Comparison of ENCODE assay signal across 20 cellular contexts in the genomic region with DNA sequence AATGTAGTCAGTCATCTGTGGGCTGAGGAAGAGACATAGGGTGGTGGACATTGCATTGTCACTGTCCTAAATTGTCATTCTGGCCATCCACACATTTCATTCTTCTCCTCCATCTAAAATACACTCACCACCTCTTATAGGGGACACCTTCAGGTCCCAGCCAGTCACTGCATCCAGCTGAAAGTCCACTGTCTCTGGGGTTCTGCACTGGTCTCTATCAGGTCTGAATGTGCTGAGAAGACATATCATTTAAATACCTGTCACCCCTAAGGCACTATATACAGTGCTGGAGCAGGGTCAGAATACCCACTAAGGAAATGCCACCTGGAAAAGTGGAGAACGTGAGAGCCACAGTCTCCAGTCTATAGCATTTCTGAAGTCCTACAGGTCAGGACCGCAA. TPM values are rescaled to one million over a fixed set of nuclear protein-coding genes. Genes with fewer than 3 reads are reported as not detected.
"Had no signal": no experiment of that assay in that cellular context is flagged by ENCODE, and none has a peak within 500 bp of the region (broad histone marks: within the 10 kb centered on the region; RNA-seq: fewer than 3 reads in every experiment).

No MANE protein-coding gene starts in this region.

- H3K27ac ChIP-seq: breast epithelium, heart left ventricle, left ventricle myocardium inferior, parathyroid adenoma, testis had no signal

- H3K36me3 Mint-ChIP-seq: activated CD8-positive, alpha-beta memory T cell treated with anti-CD3 and anti-CD28 coated beads, Interleukin-2, amount 10 ng/mL, durations not matched to agents 7 days and 5 days; activated naive CD8-positive, alpha-beta T cell treated with anti-CD3 and anti-CD28 coated beads for 36 hours; memory B cell had no signal

- H3K4me3 ChIP-seq: breast epithelium, heart left ventricle, left ventricle myocardium inferior, testis had no signal

- H3K4me1 ChIP-seq: breast epithelium, heart left ventricle, left ventricle myocardium inferior, parathyroid adenoma, testis had no signal

- DNase-seq: activated CD4-positive, alpha-beta T cell treated with anti-CD3 and anti-CD28 coated beads, Interleukin-2, amount 50 U/mL, for 1 hour; activated CD8-positive, alpha-beta memory T cell treated with anti-CD3 and anti-CD28 coated beads, Interleukin-2, amount 10 ng/mL, durations not matched to agents 7 days and 5 days; activated gamma-delta T cell; activated naive CD8-positive, alpha-beta T cell treated with anti-CD3 and anti-CD28 coated beads for 36 hours; activated T-cell treated with anti-CD3 and anti-CD28 coated beads, Interleukin-2, amount 50 U/mL, for 24 hours; heart left ventricle; islet precursor cell; left ventricle myocardium inferior; stimulated activated CD4-positive, alpha-beta T cell treated with anti-CD3 and anti-CD28 coated beads, Interleukin-4, amount 100 ng/mL, for 1 hour; stimulated activated naive CD8-positive, alpha-beta T cell treated with anti-CD3 and anti-CD28 coated beads, Interleukin-15, amount 100 ng/mL, for 72 hours; SW 1271; T-helper 9 cell; testis had no signal

- H3K9me3 ChIP-seq: breast epithelium, heart left ventricle, left ventricle myocardium inferior, testis had no signal

- H3K4me1 Mint-ChIP-seq: activated CD8-positive, alpha-beta memory T cell treated with anti-CD3 and anti-CD28 coated beads, Interleukin-2, amount 10 ng/mL, durations not matched to agents 7 days and 5 days; activated naive CD8-positive, alpha-beta T cell treated with anti-CD3 and anti-CD28 coated beads for 36 hours; memory B cell; stimulated activated naive CD8-positive, alpha-beta T cell treated with anti-CD3 and anti-CD28 coated beads, Interleukin-15, amount 100 ng/mL, for 72 hours had no signal

- H3K27me3 ChIP-seq: breast epithelium, heart left ventricle, testis had no signal

- H3K4me3 Mint-ChIP-seq: activated CD8-positive, alpha-beta memory T cell treated with anti-CD3 and anti-CD28 coated beads, Interleukin-2, amount 10 ng/mL, durations not matched to agents 7 days and 5 days; activated naive CD8-positive, alpha-beta T cell treated with anti-CD3 and anti-CD28 coated beads for 36 hours; activated T-cell treated with anti-CD3 and anti-CD28 coated beads, Interleukin-2, amount 50 U/mL, for 24 hours; memory B cell; stimulated activated naive CD8-positive, alpha-beta T cell treated with anti-CD3 and anti-CD28 coated beads, Interleukin-15, amount 100 ng/mL, for 72 hours had no signal

- FAIRE-seq: colon, endothelial cell of umbilical vein, frontal cortex had no signal

- H3K27me3 Mint-ChIP-seq: activated naive CD8-positive, alpha-beta T cell treated with anti-CD3 and anti-CD28 coated beads for 36 hours; stimulated activated naive CD8-positive, alpha-beta T cell treated with anti-CD3 and anti-CD28 coated beads, Interleukin-15, amount 100 ng/mL, for 72 hours had no signal

- ATAC-seq: activated CD8-positive, alpha-beta memory T cell treated with anti-CD3 and anti-CD28 coated beads, Interleukin-2, amount 10 ng/mL, durations not matched to agents 7 days and 5 days; heart left ventricle; stimulated activated naive CD8-positive, alpha-beta T cell treated with anti-CD3 and anti-CD28 coated beads, Interleukin-15, amount 100 ng/mL, for 72 hours had no signal

- H3K9me3 Mint-ChIP-seq: activated naive CD8-positive, alpha-beta T cell treated with anti-CD3 and anti-CD28 coated beads for 36 hours; activated T-cell treated with anti-CD3 and anti-CD28 coated beads, Interleukin-2, amount 50 U/mL, for 24 hours; memory B cell; stimulated activated naive CD8-positive, alpha-beta T cell treated with anti-CD3 and anti-CD28 coated beads, Interleukin-15, amount 100 ng/mL, for 72 hours had no signal

- H3K27ac Mint-ChIP-seq: activated CD8-positive, alpha-beta memory T cell treated with anti-CD3 and anti-CD28 coated beads, Interleukin-2, amount 10 ng/mL, durations not matched to agents 7 days and 5 days; activated naive CD8-positive, alpha-beta T cell treated with anti-CD3 and anti-CD28 coated beads for 36 hours; activated T-cell treated with anti-CD3 and anti-CD28 coated beads, Interleukin-2, amount 50 U/mL, for 24 hours; memory B cell; stimulated activated naive CD8-positive, alpha-beta T cell treated with anti-CD3 and anti-CD28 coated beads, Interleukin-15, amount 100 ng/mL, for 72 hours had no signal

- H3K36me3 ChIP-seq: breast epithelium, heart left ventricle, left ventricle myocardium inferior had no signal

RNA-seq across cellular contexts. Expression of a gene that starts 29.6 kb away (rescaled TPM):
- total RNA-seq: endothelial cell of umbilical vein, left ventricle myocardium inferior had no signal
- polyA plus RNA-seq: endothelial cell of umbilical vein, heart left ventricle, urinary bladder had no signal
